1 cellular context compared by ENCODE assay signal in the genomic region with DNA sequence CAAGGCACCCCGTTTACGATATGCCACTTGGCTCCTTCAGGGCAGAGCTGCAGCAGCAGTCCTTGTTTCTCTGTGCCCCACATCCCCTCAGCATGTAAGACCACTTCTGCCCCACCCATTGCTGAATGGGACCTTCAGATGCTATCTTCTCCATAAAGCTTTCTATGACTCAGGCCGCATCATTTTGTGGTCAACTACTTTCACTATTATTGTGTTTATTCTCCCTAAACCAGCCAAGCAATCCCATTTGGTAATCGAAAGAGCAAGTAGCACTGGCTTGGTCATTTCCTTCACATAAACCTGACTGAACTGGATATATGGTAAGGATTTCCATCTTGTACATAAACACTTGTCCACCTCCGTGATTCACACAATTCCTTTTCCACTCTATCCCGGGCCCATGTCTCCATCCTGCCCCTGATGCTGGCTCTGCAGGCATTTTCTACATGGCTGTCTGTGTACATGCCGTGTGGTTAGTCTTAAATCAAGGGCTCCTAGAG.
TF ChIP-seq lines count a peak whose summit lies in the region.

No MANE protein-coding gene starts in this region.

TF ChIP-seq in GM12878, 131 proteins besides CTCF, POLR2A, EP300 and RAD21 (continues in another document):
- TF ChIP-seq, protein P1, sequence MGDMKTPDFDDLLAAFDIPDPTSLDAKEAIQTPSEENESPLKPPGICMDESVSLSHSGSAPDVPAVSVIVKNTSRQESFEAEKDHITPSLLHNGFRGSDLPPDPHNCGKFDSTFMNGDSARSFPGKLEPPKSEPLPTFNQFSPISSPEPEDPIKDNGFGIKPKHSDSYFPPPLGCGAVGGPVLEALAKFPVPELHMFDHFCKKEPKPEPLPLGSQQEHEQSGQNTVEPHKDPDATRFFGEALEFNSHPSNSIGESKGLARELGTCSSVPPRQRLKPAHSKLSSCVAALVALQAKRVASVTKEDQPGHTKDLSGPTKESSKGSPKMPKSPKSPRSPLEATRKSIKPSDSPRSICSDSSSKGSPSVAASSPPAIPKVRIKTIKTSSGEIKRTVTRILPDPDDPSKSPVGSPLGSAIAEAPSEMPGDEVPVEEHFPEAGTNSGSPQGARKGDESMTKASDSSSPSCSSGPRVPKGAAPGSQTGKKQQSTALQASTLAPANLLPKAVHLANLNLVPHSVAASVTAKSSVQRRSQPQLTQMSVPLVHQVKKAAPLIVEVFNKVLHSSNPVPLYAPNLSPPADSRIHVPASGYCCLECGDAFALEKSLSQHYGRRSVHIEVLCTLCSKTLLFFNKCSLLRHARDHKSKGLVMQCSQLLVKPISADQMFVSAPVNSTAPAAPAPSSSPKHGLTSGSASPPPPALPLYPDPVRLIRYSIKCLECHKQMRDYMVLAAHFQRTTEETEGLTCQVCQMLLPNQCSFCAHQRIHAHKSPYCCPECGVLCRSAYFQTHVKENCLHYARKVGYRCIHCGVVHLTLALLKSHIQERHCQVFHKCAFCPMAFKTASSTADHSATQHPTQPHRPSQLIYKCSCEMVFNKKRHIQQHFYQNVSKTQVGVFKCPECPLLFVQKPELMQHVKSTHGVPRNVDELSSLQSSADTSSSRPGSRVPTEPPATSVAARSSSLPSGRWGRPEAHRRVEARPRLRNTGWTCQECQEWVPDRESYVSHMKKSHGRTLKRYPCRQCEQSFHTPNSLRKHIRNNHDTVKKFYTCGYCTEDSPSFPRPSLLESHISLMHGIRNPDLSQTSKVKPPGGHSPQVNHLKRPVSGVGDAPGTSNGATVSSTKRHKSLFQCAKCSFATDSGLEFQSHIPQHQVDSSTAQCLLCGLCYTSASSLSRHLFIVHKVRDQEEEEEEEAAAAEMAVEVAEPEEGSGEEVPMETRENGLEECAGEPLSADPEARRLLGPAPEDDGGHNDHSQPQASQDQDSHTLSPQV (IDR thresholded peaks at IDR 0.05), result no peak
- TF ChIP-seq EED (IDR thresholded peaks at IDR 0.05; ENCODE audit: low read depth) (peak; percentile 99), BMI1 (IDR thresholded peaks at IDR 0.05; ENCODE audit: borderline replicate concordance) (peak; percentile 46; the same call in 1 of the 2 replicates), MYB (IDR thresholded peaks at IDR 0.05; ENCODE audit: borderline replicate concordance, low read depth, low read length) (no peak), BHLHE40 (IDR thresholded peaks at IDR 0.05; ENCODE audit: borderline replicate concordance in 1 of 2, low read depth in 2 of 2, low read length in 1 of 2) (peak; percentile 44 to 47; a peak in 2 of 4 replicates), BACH1 (IDR thresholded peaks at IDR 0.05; ENCODE audit: borderline replicate concordance) (no peak; the same call in 1 of the 2 replicates), PAX8 (IDR thresholded peaks at IDR 0.05) (no peak), ESRRA (IDR thresholded peaks at IDR 0.05; ENCODE audit: low read length) (no peak), TCF12 (IDR thresholded peaks at IDR 0.05; ENCODE audit: low read depth, low read length) (peak; percentile 15; the same call in 1 of the 2 replicates), ZSCAN29 (IDR thresholded peaks at IDR 0.05) (no peak), FOXM1 (IDR thresholded peaks at IDR 0.05; ENCODE audit: low read depth, low read length) (peak; percentile 90), POU2F2 (IDR thresholded peaks at IDR 0.05; ENCODE audit: borderline replicate concordance, low read depth, low read length) (0 out of 3 replicates have a peak, but pooled peaks have one; percentile 47), LARP7 (IDR thresholded peaks at IDR 0.05) (no peak), RUNX3 (IDR thresholded peaks at IDR 0.05; ENCODE audit: low read length) (peak; percentile 100), MYC (IDR thresholded peaks at IDR 0.05; ENCODE audit: insufficient read depth, insufficient read length, insufficient replicate concordance, low read length, severe bottlenecking) (no peak), SP1 (IDR thresholded peaks at IDR 0.05; ENCODE audit: low read depth, low read length) (peak; percentile 76), GABPA (IDR thresholded peaks at IDR 0.05; ENCODE audit: low read depth) (no peak), JUND (IDR thresholded peaks at IDR 0.05; ENCODE audit: low read depth, low read length) (peak; percentile 83), FOXK2 (IDR thresholded peaks at IDR 0.05) (no peak), GATAD2B (conservative IDR thresholded peaks at IDR 0.05; ENCODE audit: low read depth) (0 out of 2 replicates have a peak, but pooled peaks have one; percentile 54), TARDBP (IDR thresholded peaks at IDR 0.05; ENCODE audit: borderline replicate concordance) (no peak), NRF1 (conservative IDR thresholded peaks at IDR 0.05; ENCODE audit: low read depth, low read length) (no peak), RFX5 (IDR thresholded peaks at IDR 0.05; ENCODE audit: low read depth, low read length) (no peak), IKZF1 (conservative IDR thresholded peaks at IDR 0.05) (peak; percentile 91), TCF3 (IDR thresholded peaks at IDR 0.05; ENCODE audit: borderline replicate concordance, insufficient read depth, low read depth, low read length) (no peak), CREM (IDR thresholded peaks at IDR 0.05; ENCODE audit: low read depth) (peak; percentile 92), SIX5 (IDR thresholded peaks at IDR 0.05; ENCODE audit: low read depth, low read length, severe bottlenecking) (no peak), MTA3 (IDR thresholded peaks at IDR 0.05; ENCODE audit: borderline replicate concordance, low read length) (peak; percentile 81; the same call in 1 of the 2 replicates)
- TF ChIP-seq, protein P2, sequence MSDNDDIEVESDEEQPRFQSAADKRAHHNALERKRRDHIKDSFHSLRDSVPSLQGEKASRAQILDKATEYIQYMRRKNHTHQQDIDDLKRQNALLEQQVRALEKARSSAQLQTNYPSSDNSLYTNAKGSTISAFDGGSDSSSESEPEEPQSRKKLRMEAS (IDR thresholded peaks at IDR 0.05; ENCODE audit: low read depth, low read length), result no peak
- TF ChIP-seq, protein P3, sequence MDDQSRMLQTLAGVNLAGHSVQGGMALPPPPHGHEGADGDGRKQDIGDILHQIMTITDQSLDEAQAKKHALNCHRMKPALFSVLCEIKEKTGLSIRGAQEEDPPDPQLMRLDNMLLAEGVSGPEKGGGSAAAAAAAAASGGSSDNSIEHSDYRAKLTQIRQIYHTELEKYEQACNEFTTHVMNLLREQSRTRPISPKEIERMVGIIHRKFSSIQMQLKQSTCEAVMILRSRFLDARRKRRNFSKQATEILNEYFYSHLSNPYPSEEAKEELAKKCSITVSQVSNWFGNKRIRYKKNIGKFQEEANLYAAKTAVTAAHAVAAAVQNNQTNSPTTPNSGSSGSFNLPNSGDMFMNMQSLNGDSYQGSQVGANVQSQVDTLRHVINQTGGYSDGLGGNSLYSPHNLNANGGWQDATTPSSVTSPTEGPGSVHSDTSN (IDR thresholded peaks at IDR 0.05; ENCODE audit: insufficient replicate concordance, low read depth, low read length), result no peak
- TF ChIP-seq, protein P4, sequence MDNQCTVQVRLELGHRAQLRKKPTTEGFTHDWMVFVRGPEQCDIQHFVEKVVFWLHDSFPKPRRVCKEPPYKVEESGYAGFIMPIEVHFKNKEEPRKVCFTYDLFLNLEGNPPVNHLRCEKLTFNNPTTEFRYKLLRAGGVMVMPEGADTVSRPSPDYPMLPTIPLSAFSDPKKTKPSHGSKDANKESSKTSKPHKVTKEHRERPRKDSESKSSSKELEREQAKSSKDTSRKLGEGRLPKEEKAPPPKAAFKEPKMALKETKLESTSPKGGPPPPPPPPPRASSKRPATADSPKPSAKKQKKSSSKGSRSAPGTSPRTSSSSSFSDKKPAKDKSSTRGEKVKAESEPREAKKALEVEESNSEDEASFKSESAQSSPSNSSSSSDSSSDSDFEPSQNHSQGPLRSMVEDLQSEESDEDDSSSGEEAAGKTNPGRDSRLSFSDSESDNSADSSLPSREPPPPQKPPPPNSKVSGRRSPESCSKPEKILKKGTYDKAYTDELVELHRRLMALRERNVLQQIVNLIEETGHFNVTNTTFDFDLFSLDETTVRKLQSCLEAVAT (IDR thresholded peaks at IDR 0.05), result peak; percentile 29; the same call in 1 of the 2 replicates
- TF ChIP-seq, protein P5, sequence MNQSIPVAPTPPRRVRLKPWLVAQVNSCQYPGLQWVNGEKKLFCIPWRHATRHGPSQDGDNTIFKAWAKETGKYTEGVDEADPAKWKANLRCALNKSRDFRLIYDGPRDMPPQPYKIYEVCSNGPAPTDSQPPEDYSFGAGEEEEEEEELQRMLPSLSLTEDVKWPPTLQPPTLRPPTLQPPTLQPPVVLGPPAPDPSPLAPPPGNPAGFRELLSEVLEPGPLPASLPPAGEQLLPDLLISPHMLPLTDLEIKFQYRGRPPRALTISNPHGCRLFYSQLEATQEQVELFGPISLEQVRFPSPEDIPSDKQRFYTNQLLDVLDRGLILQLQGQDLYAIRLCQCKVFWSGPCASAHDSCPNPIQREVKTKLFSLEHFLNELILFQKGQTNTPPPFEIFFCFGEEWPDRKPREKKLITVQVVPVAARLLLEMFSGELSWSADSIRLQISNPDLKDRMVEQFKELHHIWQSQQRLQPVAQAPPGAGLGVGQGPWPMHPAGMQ (IDR thresholded peaks at IDR 0.05; ENCODE audit: borderline replicate concordance), result no peak
- TF ChIP-seq, protein P6, sequence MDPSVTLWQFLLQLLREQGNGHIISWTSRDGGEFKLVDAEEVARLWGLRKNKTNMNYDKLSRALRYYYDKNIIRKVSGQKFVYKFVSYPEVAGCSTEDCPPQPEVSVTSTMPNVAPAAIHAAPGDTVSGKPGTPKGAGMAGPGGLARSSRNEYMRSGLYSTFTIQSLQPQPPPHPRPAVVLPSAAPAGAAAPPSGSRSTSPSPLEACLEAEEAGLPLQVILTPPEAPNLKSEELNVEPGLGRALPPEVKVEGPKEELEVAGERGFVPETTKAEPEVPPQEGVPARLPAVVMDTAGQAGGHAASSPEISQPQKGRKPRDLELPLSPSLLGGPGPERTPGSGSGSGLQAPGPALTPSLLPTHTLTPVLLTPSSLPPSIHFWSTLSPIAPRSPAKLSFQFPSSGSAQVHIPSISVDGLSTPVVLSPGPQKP (IDR thresholded peaks at IDR 0.05; ENCODE audit: low read depth, low read length), result no peak
- TF ChIP-seq, protein P7, sequence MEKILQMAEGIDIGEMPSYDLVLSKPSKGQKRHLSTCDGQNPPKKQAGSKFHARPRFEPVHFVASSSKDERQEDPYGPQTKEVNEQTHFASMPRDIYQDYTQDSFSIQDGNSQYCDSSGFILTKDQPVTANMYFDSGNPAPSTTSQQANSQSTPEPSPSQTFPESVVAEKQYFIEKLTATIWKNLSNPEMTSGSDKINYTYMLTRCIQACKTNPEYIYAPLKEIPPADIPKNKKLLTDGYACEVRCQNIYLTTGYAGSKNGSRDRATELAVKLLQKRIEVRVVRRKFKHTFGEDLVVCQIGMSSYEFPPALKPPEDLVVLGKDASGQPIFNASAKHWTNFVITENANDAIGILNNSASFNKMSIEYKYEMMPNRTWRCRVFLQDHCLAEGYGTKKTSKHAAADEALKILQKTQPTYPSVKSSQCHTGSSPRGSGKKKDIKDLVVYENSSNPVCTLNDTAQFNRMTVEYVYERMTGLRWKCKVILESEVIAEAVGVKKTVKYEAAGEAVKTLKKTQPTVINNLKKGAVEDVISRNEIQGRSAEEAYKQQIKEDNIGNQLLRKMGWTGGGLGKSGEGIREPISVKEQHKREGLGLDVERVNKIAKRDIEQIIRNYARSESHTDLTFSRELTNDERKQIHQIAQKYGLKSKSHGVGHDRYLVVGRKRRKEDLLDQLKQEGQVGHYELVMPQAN (conservative IDR thresholded peaks at IDR 0.05), result no peak
- TF ChIP-seq, protein P8, sequence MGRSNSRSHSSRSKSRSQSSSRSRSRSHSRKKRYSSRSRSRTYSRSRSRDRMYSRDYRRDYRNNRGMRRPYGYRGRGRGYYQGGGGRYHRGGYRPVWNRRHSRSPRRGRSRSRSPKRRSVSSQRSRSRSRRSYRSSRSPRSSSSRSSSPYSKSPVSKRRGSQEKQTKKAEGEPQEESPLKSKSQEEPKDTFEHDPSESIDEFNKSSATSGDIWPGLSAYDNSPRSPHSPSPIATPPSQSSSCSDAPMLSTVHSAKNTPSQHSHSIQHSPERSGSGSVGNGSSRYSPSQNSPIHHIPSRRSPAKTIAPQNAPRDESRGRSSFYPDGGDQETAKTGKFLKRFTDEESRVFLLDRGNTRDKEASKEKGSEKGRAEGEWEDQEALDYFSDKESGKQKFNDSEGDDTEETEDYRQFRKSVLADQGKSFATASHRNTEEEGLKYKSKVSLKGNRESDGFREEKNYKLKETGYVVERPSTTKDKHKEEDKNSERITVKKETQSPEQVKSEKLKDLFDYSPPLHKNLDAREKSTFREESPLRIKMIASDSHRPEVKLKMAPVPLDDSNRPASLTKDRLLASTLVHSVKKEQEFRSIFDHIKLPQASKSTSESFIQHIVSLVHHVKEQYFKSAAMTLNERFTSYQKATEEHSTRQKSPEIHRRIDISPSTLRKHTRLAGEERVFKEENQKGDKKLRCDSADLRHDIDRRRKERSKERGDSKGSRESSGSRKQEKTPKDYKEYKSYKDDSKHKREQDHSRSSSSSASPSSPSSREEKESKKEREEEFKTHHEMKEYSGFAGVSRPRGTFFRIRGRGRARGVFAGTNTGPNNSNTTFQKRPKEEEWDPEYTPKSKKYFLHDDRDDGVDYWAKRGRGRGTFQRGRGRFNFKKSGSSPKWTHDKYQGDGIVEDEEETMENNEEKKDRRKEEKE (IDR thresholded peaks at IDR 0.05), result no peak
- TF ChIP-seq, protein P9, sequence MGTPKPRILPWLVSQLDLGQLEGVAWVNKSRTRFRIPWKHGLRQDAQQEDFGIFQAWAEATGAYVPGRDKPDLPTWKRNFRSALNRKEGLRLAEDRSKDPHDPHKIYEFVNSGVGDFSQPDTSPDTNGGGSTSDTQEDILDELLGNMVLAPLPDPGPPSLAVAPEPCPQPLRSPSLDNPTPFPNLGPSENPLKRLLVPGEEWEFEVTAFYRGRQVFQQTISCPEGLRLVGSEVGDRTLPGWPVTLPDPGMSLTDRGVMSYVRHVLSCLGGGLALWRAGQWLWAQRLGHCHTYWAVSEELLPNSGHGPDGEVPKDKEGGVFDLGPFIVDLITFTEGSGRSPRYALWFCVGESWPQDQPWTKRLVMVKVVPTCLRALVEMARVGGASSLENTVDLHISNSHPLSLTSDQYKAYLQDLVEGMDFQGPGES (IDR thresholded peaks at IDR 0.05), result no peak
- TF ChIP-seq, protein P10, sequence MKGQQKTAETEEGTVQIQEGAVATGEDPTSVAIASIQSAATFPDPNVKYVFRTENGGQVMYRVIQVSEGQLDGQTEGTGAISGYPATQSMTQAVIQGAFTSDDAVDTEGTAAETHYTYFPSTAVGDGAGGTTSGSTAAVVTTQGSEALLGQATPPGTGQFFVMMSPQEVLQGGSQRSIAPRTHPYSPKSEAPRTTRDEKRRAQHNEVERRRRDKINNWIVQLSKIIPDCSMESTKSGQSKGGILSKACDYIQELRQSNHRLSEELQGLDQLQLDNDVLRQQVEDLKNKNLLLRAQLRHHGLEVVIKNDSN (IDR thresholded peaks at IDR 0.05; ENCODE audit: borderline replicate concordance, extremely low read length, insufficient read depth, low read depth, low read length), result no peak
